Comparison of ENCODE assay signal across 9 cellular contexts in the genomic region with DNA sequence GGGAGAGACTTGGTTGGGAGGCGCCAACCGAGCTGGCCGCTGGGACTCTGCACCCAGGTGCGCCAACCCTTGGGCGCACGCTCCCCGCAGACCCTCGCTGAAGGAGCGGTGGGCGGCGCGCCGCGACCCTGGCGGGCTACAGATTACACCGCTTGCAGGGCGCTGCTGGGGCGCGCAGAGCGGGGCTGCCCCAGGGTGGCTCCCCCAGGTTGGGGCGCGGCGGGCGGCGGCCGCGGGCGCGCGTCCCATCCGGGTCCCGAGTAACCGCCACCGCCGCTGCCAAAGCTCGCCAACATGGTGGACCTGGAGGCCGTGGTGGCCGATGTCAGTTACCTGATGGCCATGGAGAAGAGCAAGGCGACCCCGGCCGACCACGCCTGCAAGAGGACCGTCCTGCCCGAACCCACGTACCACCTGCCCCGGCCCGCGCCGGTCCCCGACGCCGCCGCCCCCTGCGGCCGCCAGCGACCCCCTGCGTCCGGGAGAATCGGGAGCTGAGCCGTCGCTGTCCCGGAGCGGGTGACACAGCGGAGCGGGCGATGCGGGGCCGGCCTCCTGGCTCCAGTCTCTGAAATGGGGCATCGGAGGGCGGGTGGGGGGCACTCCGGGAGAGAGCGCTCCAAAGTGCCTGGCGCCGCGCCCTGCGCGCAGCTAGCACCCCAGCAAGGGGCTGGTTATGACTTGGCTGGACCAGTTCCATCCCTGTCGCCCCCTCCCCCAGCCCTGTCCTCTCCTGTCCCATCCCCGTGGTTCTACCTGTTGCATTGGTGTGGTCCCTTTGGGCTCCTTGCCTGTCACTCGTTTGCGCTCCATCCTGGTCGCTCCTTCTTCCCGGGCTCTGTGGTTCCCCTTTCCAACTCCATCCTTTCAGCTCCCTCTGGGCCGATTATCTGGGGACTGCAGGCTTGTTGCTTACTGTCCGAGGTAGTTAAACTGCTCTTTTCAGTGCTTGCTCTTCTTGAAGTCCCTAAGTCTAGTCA.
DNase-seq lines count a peak whose midpoint lies in the region; ATAC-seq and TF ChIP-seq lines count a peak whose summit lies in the region.
"Had no signal": no experiment of that assay in that cellular context is flagged by ENCODE, and none has a peak within 500 bp of the region (broad histone marks: within the 10 kb centered on the region; RNA-seq: fewer than 3 reads in every experiment).

No MANE protein-coding gene starts in this region.

- intact Hi-C loops in heart left ventricle (cut with DNase I), result loop anchor here in 5 of 10 donors (5.0 kb wide), 1 partner anchor 59 kb away; no protein-coding TSS in a partner anchor

- H3K9me3 ChIP-seq in heart left ventricle, result no peaks in the 10 kb centered on the region

- DNase-seq in GM10248 (ENCODE audit: extremely low spot score) (peak; percentile 39), NCI-H69 (lab: John Stamatoyannopoulos, UW) (peak; percentile 75), heart left ventricle (peak in 1 of 5 donors; percentile 70), renal cortical epithelial cell (ENCODE audit: low read depth) (peak; percentile 10), NCI-H2029 treated with DMSO at 0.1 percent for 48 hours (lab: John Stamatoyannopoulos, UW) (no peak), C1 segment of cervical spinal cord (lab: John Stamatoyannopoulos, UW) (no peak), mucosa of gallbladder (ENCODE audit: low spot score) (no peak), NCI-H2227 (lab: John Stamatoyannopoulos, UW; ENCODE audit: unreplicated experiment) (no peak)
- DNase-seq: small intestine had no signal

- H3K4me3 ChIP-seq in heart left ventricle, result peak overlapping the region; percentile 20 to 56 (median 42)

- no peaks in the 10 kb centered on the region for H3K36me3 ChIP-seq in heart left ventricle

- peaks cover 3 to 29% (median 12%) of the 10 kb centered on the region in 12 donors for H3K4me1 ChIP-seq in heart left ventricle

- TF ChIP-seq POLR2A in heart left ventricle (IDR thresholded peaks at IDR 0.05), result no peak

- POLR2A ChIA-PET in GM10248 (lab: Yijun Ruan, JAX), result no interaction called here

- peaks cover 21 to 67% (median 48%) of the 10 kb centered on the region in 9 donors for H3K27me3 ChIP-seq in heart left ventricle

- no peak for TF ChIP-seq CTCF in GM10248 (IDR thresholded peaks at IDR 0.05; ENCODE audit: control extremely low read depth, extremely low read depth, low read depth, missing control alignments)
- peak in 4 of 12 donors; percentile 6 to 22 (median 12) for TF ChIP-seq CTCF in heart left ventricle (IDR thresholded peaks at IDR 0.05)

- 2 to 4% (median 2%) methylated on average over 34 to 85 of the region's 85 CpGs for WGBS in heart left ventricle, 4 donors

- ATAC-seq in heart left ventricle, result peak in 3 of 4 donors; percentile 22 to 48 (median 34)

- H3K27ac ChIP-seq in heart left ventricle, result no peak overlapping the region

- CTCF ChIA-PET in GM10248 (lab: Yijun Ruan, JAX), result interaction anchor here (0.7 to 1.9 kb wide), 4 partner anchors 10 to 68 kb away, joined by 3 to 6 read pairs (median 4); no protein-coding TSS in a partner anchor

Comparison
In these comparisons a context has a peak if more than half of its experiments do, and no peak if none do; other contexts are left out.
1. DNase-seq: peak in GM10248 (single experiment), NCI-H69 (single experiment) and renal cortical epithelial cell (single experiment); none in NCI-H2029 treated with DMSO at 0.1 percent for 48 hours (single experiment), C1 segment of cervical spinal cord (0 of 14), mucosa of gallbladder (single experiment) and NCI-H2227 (single experiment).